In the genomic region with DNA sequence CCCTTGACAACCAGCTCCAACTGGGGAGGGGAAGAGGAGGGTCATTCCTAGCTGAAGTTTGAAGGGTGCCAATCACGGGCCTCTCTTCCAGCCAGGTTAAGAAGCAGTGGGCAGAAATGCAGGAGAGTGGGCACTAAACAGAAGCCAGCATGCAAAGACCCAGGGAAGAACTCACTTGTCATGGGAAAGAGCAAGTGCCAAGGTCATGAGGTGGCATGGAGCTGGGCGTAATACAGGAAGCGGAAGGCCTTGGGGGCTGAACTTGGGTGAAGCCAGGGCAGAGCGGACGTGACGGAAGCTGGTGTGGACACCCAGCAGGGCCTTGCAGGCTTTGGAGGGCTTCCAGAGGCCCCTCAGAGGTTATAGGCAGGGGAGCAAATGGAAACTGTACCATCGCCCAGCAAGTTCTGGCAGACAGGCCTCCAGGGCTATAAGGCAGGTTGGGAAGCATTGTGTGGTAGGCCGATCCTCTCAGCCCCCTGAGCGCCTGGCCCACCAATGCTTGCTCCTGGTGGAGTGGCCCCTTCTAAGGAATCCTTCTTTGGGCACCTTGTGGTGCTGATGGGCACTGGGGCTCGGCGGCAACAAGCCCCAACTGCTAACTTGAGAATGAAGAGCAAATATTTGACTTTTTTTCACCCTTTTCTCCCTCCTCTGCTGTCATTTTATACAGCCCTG, we compare ENCODE assay signal across 1 cellular context.
TF ChIP-seq lines count a peak whose summit lies in the region.

No MANE protein-coding gene starts in this region.

TF ChIP-seq in H1, 55 proteins besides CTCF, POLR2A, EP300 and RAD21:
- no peak for TF ChIP-seq RFX5 (IDR thresholded peaks at IDR 0.05; ENCODE audit: borderline replicate concordance, low read depth, low read length)
- TF ChIP-seq TBP (IDR thresholded peaks at IDR 0.05; ENCODE audit: low read depth, low read length): peak; percentile 33; the same call in 1 of the 2 replicates
- no peak for TF ChIP-seq ASH2L (IDR thresholded peaks at IDR 0.05; ENCODE audit: low read length)
- no peak for TF ChIP-seq SAP30 (IDR thresholded peaks at IDR 0.05; ENCODE audit: insufficient read depth, insufficient replicate concordance, low read length)
